ENCODE assay signal across 20 cellular contexts in the genomic region with DNA sequence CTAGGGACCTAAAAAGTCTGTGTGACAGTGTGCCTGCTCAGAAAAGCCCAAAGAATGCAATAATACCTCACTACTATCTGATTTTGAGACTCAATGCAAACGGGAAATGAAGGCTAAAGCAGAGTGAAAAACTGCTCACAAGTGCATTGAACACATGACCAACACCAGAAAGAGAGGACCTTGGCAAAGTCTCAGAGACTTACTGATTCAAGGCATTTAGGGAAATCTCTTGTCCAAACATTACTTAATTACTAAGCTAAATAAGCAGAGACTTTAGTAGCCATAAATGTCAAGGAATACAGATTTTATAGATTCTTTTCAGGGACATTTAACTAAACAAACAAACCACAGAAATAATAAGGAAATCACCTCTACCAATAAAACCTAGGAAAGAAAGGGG.
DNase-seq lines count a peak whose midpoint lies in the region; ATAC-seq and TF ChIP-seq lines count a peak whose summit lies in the region.
"Had no signal": no experiment of that assay in that cellular context is flagged by ENCODE, and none has a peak within 500 bp of the region (broad histone marks: within the 10 kb centered on the region; RNA-seq: fewer than 3 reads in every experiment).

No MANE protein-coding gene starts in this region.

- no peaks in the 10 kb centered on the region for H3K4me1 Mint-ChIP-seq in activated CD8-positive, alpha-beta memory T cell treated with anti-CD3 and anti-CD28 coated beads, Interleukin-2, amount 10 ng/mL, durations not matched to agents 7 days and 5 days
- H3K4me1 Mint-ChIP-seq: CD4-positive, CD25-positive, alpha-beta regulatory T cell; CD8-positive, alpha-beta memory T cell had no signal

- H3K27ac Mint-ChIP-seq in activated CD8-positive, alpha-beta memory T cell treated with anti-CD3 and anti-CD28 coated beads, Interleukin-2, amount 10 ng/mL, durations not matched to agents 7 days and 5 days, result no peak overlapping the region
- H3K27ac Mint-ChIP-seq: CD4-positive, CD25-positive, alpha-beta regulatory T cell; CD8-positive, alpha-beta memory T cell; HFFc6 had no signal

- CTCF ChIA-PET in activated CD8-positive, alpha-beta memory T cell treated with anti-CD3 and anti-CD28 coated beads, Interleukin-2, amount 10 ng/mL, durations not matched to agents 7 days and 5 days (lab: Charles Lee), result no interaction called here

- TF ChIP-seq CTCF in astrocyte of the spinal cord (IDR thresholded peaks at IDR 0.05; ENCODE audit: low read depth, low read length), result no peak

- no peaks in the 10 kb centered on the region for H3K27me3 Mint-ChIP-seq in activated CD8-positive, alpha-beta memory T cell treated with anti-CD3 and anti-CD28 coated beads, Interleukin-2, amount 10 ng/mL, durations not matched to agents 7 days and 5 days
- H3K27me3 Mint-ChIP-seq: CD4-positive, CD25-positive, alpha-beta regulatory T cell; CD8-positive, alpha-beta memory T cell had no signal

- in situ Hi-C loops in astrocyte of the spinal cord (cut with HindIII; ENCODE audit: low sequenced_read_pairs), result no loop called here

- no peak overlapping the region for H3K4me3 Mint-ChIP-seq in activated CD8-positive, alpha-beta memory T cell treated with anti-CD3 and anti-CD28 coated beads, Interleukin-2, amount 10 ng/mL, durations not matched to agents 7 days and 5 days
- H3K4me3 Mint-ChIP-seq: CD4-positive, CD25-positive, alpha-beta regulatory T cell; CD8-positive, alpha-beta memory T cell; HFFc6 had no signal

- ATAC-seq in activated CD8-positive, alpha-beta memory T cell treated with anti-CD3 and anti-CD28 coated beads, Interleukin-2, amount 10 ng/mL, durations not matched to agents 7 days and 5 days, result no peak
- ATAC-seq in GM18520 (IDR thresholded peaks at IDR 0.05; ENCODE audit: unreplicated experiment), result no peak

- peak; percentile 57 for DNase-seq in H4 (ENCODE audit: low spot score)
- DNase-seq in M059J (ENCODE audit: low read depth), result peak; percentile 33
- peak; percentile 56 for DNase-seq in astrocyte of the spinal cord (ENCODE audit: low read depth, low spot score)
- DNase-seq in renal cortical epithelial cell (ENCODE audit: low read depth), result peak; percentile 6
- DNase-seq in NCI-H774 (lab: John Stamatoyannopoulos, UW), result no peak
- DNase-seq in HCEC 1CT, result no peak
- no peak for DNase-seq in activated CD8-positive, alpha-beta memory T cell treated with anti-CD3 and anti-CD28 coated beads, Interleukin-2, amount 10 ng/mL, durations not matched to agents 7 days and 5 days
- DNase-seq: ACHN; BE2C; C1 segment of cervical spinal cord; CD4-positive, CD25-positive, alpha-beta regulatory T cell; CD8-positive, alpha-beta memory T cell; COR-L47; DMS153; DMS79; GDM1; HFFc6; KG1 had no signal

- no peaks in the 10 kb centered on the region for H3K36me3 Mint-ChIP-seq in activated CD8-positive, alpha-beta memory T cell treated with anti-CD3 and anti-CD28 coated beads, Interleukin-2, amount 10 ng/mL, durations not matched to agents 7 days and 5 days
- H3K36me3 Mint-ChIP-seq: CD4-positive, CD25-positive, alpha-beta regulatory T cell; CD8-positive, alpha-beta memory T cell had no signal

- H3K9me3 Mint-ChIP-seq in activated CD8-positive, alpha-beta memory T cell treated with anti-CD3 and anti-CD28 coated beads, Interleukin-2, amount 10 ng/mL, durations not matched to agents 7 days and 5 days (ENCODE audit: low read depth), result peaks cover 6% of the 10 kb centered on the region

- H3K4me3 ChIP-seq in astrocyte of the spinal cord (ENCODE audit: low read depth, low read length), result no peak overlapping the region
- H3K4me3 ChIP-seq: HAP-1 had no signal

Comparison
In these comparisons a context has a peak if more than half of its experiments do, and no peak if none do; other contexts are left out.
1. DNase-seq: peak in H4 (single experiment), M059J (single experiment), astrocyte of the spinal cord (single experiment) and renal cortical epithelial cell (single experiment); none in NCI-H774 (single experiment), HCEC 1CT (single experiment) and activated CD8-positive, alpha-beta memory T cell treated with anti-CD3 and anti-CD28 coated beads, Interleukin-2, amount 10 ng/mL, durations not matched to agents 7 days and 5 days (single experiment).